ENCODE assay signal across 11 cellular contexts in genomic region chr20:19073584-19074198, GRCh38.
DNase-seq lines count a peak whose midpoint lies in the region; ATAC-seq and TF ChIP-seq lines count a peak whose summit lies in the region.
"Had no signal": no experiment of that assay in that cellular context is flagged by ENCODE, and none has a peak within 500 bp of the region (broad histone marks: within the 10 kb centered on the region; RNA-seq: fewer than 3 reads in every experiment).

No MANE protein-coding gene starts in this region.

- intact Hi-C loops in psoas muscle (cut with DNase I): no loop called here

- WGBS in psoas muscle, 3 donors: 26 to 45% (median 32%) methylated on average over 2 of the region's 2 CpGs

- no peaks in the 10 kb centered on the region for H3K9me2 ChIP-seq in Loucy (replicated peaks; ENCODE audit: low read depth, low read length)

- H4K20me1 ChIP-seq in Loucy (ENCODE audit: insufficient read depth, low read length, poor library complexity, severe bottlenecking): no peaks in the 10 kb centered on the region

- H3K4me1 ChIP-seq in Loucy (ENCODE audit: insufficient read depth, low read length, poor library complexity, severe bottlenecking) (peaks cover 29% of the 10 kb centered on the region), psoas muscle (no peaks in the 10 kb centered on the region)
- H3K4me1 ChIP-seq: HAP-1 had no signal

- H2AFZ ChIP-seq in Loucy (ENCODE audit: low read length): no peak overlapping the region; the same call in 1 of the 2 replicates

- no peak overlapping the region for H3K9ac ChIP-seq in Loucy (ENCODE audit: low read depth, low read length, poor library complexity, severe bottlenecking)

- DNase-seq in NCI-H146 (lab: John Stamatoyannopoulos, UW) (peak; percentile 1), NCI-H146 treated with DMSO at 0.1 percent for 48 hours (lab: John Stamatoyannopoulos, UW; ENCODE audit: unreplicated experiment) (no peak), cardiac fibroblast (ENCODE audit: low read depth in 2 of 2) (peak in 1 of 2 donors; percentile 3), psoas muscle (no peak)
- DNase-seq in activated CD4-positive, alpha-beta T cell treated with anti-CD3 and anti-CD28 coated beads, Interleukin-2, amount 50 U/mL, for 4 hours: no peak
- DNase-seq: activated CD4-positive, alpha-beta T cell treated with anti-CD3 and anti-CD28 coated beads for 1 hour had no signal

- no peaks in the 10 kb centered on the region for H3K79me2 ChIP-seq in Loucy (ENCODE audit: insufficient read depth, low read length)

- peak overlapping the region; percentile 71 for H3K4me2 ChIP-seq in Loucy (ENCODE audit: low read depth, low read length, poor library complexity, severe bottlenecking)

- no peak overlapping the region for H3K27ac ChIP-seq in psoas muscle

- H3K36me3 ChIP-seq in Loucy (ENCODE audit: insufficient read depth, low read length): no peaks in the 10 kb centered on the region
- no peaks in the 10 kb centered on the region for H3K36me3 ChIP-seq in psoas muscle (ENCODE audit: insufficient read depth in 1 of 2, low read depth in 1 of 2)
- H3K36me3 ChIP-seq: HAP-1 had no signal

- ATAC-seq in psoas muscle (peak in 1 of 4 donors; percentile 38), HG02571 (IDR thresholded peaks at IDR 0.05; ENCODE audit: unreplicated experiment) (no peak), HG03469 (IDR thresholded peaks at IDR 0.05; ENCODE audit: unreplicated experiment) (no peak)
- ATAC-seq: stimulated activated effector memory CD8-positive, alpha-beta T cell treated with anti-CD3 and anti-CD28 coated beads, Interleukin-12 subunit alpha, Interleukin-12 subunit beta, amount 100 ng/mL, for 72 hours had no signal

- H3K4me3 ChIP-seq in Loucy (ENCODE audit: low read length, poor library complexity, severe bottlenecking): no peak overlapping the region
- no peak overlapping the region for H3K4me3 ChIP-seq in cardiac fibroblast (replicated peaks in 1 of 2; ENCODE audit: low read depth in 2 of 2, low read length in 2 of 2)
- no peak overlapping the region for H3K4me3 ChIP-seq in psoas muscle
- H3K4me3 ChIP-seq: HAP-1 had no signal

- no peaks in the 10 kb centered on the region for H3K9me3 ChIP-seq in Loucy (ENCODE audit: insufficient read depth, low read depth, low read length)
- H3K9me3 ChIP-seq in psoas muscle: no peaks in the 10 kb centered on the region
- H3K9me3 ChIP-seq: HAP-1 had no signal

- peak; percentile 80 for TF ChIP-seq CTCF in Loucy (conservative IDR thresholded peaks at IDR 0.05; ENCODE audit: low read length)
- TF ChIP-seq CTCF in cardiac fibroblast (IDR thresholded peaks at IDR 0.05; ENCODE audit: low read depth, low read length): peak; percentile 24
- TF ChIP-seq CTCF in psoas muscle (IDR thresholded peaks at IDR 0.05): peak; percentile 16

- no peaks in the 10 kb centered on the region for H3F3A ChIP-seq in Loucy (ENCODE audit: low read depth)

- H3K27me3 ChIP-seq in Loucy (ENCODE audit: insufficient read depth, low read length, poor library complexity, severe bottlenecking): no peaks in the 10 kb centered on the region
- H3K27me3 ChIP-seq in psoas muscle (ENCODE audit: insufficient read depth in 3 of 3, low read length in 2 of 3): no peaks in the 10 kb centered on the region

Comparison
In these comparisons a context has a peak if more than half of its experiments do, and no peak if none do; other contexts are left out.
1. CTCF ChIP-seq: peak in every context shown above with its lines; median percentile 80 in Loucy; 24 in cardiac fibroblast; 16 in psoas muscle.